In genomic region chr2:52995439-52995838, GRCh38 we compare ENCODE assay signal across 31 cellular contexts.
"Had no signal": no experiment of that assay in that cellular context is flagged by ENCODE, and none has a peak within 500 bp of the region (broad histone marks: within the 10 kb centered on the region; RNA-seq: fewer than 3 reads in every experiment).

No MANE protein-coding gene starts in this region.

- H3K36me3 Mint-ChIP-seq: activated naive CD8-positive, alpha-beta T cell treated with anti-CD3 and anti-CD28 coated beads for 36 hours; naive B cell; stimulated activated naive B cell treated with anti-CD40 and anti-IgM and Interleukin-4, amounts not matched to agents 10 μg/mL and 1 μg/mL and 100 μg/mL, for 72 hours had no signal

- H3K9me3 ChIP-seq: ascending aorta, esophagus squamous epithelium, neutrophil, thyroid gland, upper lobe of left lung, vagina had no signal

- H2AFZ ChIP-seq: hepatocyte had no signal

- H3K4me1 Mint-ChIP-seq: activated naive CD8-positive, alpha-beta T cell treated with anti-CD3 and anti-CD28 coated beads for 36 hours; central memory CD8-positive, alpha-beta T cell; mesothelial cell of epicardium; naive B cell; nephron progenitor cell; stimulated activated naive B cell treated with anti-CD40 and anti-IgM and Interleukin-4, amounts not matched to agents 10 μg/mL and 1 μg/mL and 100 μg/mL, for 72 hours; T-helper 17 cell had no signal

- H3K4me3 Mint-ChIP-seq: activated naive CD4-positive, alpha-beta T cell treated with anti-CD3 and anti-CD28 coated beads for 36 hours; activated naive CD8-positive, alpha-beta T cell treated with anti-CD3 and anti-CD28 coated beads for 36 hours; activated T-helper 1 cell treated with anti-CD3 and anti-CD28 coated beads, Interleukin-12 subunit alpha, Interleukin-12 subunit beta, Interleukin-2, Interleukin-4 antibody, amounts not matched to agents 30 ng/mL and 10 ng/mL and 1 ng/mL, durations not matched to agents 14 hours and 24 hours and 36 hours; central memory CD8-positive, alpha-beta T cell; mesothelial cell of epicardium; naive B cell; nephron progenitor cell; stimulated activated naive B cell treated with anti-CD40 and anti-IgM and Interleukin-4, amounts not matched to agents 10 μg/mL and 1 μg/mL and 100 μg/mL, for 72 hours had no signal

- H3K27ac ChIP-seq: ascending aorta, epithelial cell of prostate, esophagus squamous epithelium, gastroesophageal sphincter, hepatocyte, neutrophil, sigmoid colon, stomach, thyroid gland, upper lobe of left lung, vagina, WERI-Rb-1 had no signal

- H3K4me1 ChIP-seq: ascending aorta, esophagus squamous epithelium, gastroesophageal sphincter, sigmoid colon, stomach, thyroid gland, upper lobe of left lung, vagina had no signal

- H3K4me3 ChIP-seq: ascending aorta, esophagus squamous epithelium, gastroesophageal sphincter, hepatocyte, sigmoid colon, stomach, thyroid gland, upper lobe of left lung, vagina had no signal

- H3K27me3 ChIP-seq: ascending aorta, esophagus squamous epithelium, gastroesophageal sphincter, hepatocyte, neutrophil, sigmoid colon, stomach, thyroid gland, upper lobe of left lung, vagina had no signal

- ATAC-seq: activated CD4-positive, CD25-positive, alpha-beta regulatory T cell treated with anti-CD3 and anti-CD28 coated beads, Interleukin-2, amount 50 U/mL, for 24 hours; gastroesophageal sphincter; stimulated activated naive B cell treated with anti-CD40 and anti-IgM and Interleukin-4, amounts not matched to agents 10 μg/mL and 1 μg/mL and 100 μg/mL, for 72 hours; T-helper 17 cell had no signal

- H3K36me3 ChIP-seq: ascending aorta, esophagus squamous epithelium, gastroesophageal sphincter, neutrophil, sigmoid colon, stomach, thyroid gland, upper lobe of left lung, vagina, WERI-Rb-1 had no signal

- H3K4me2 ChIP-seq: hepatocyte had no signal

- DNase-seq: activated CD4-positive, alpha-beta T cell treated with anti-CD3 and anti-CD28 coated beads for 48 hours; activated CD4-positive, alpha-beta T cell treated with anti-CD3 and anti-CD28 coated beads, Interleukin-2, amount 50 U/mL, for 48 hours; activated CD8-positive, alpha-beta memory T cell treated with anti-CD3 and anti-CD28 coated beads for 24 hours; activated effector memory CD4-positive, alpha-beta T cell treated with anti-CD3 and anti-CD28 coated beads, Interleukin-2, amount 50 U/mL, for 16 hours; activated naive CD4-positive, alpha-beta T cell treated with anti-CD3 and anti-CD28 coated beads for 36 hours; activated naive CD8-positive, alpha-beta T cell treated with anti-CD3 and anti-CD28 coated beads for 36 hours; effector CD8-positive, alpha-beta T cell; esophagus squamous epithelium; naive B cell; nephron progenitor cell; sigmoid colon; small intestine; stimulated activated CD4-positive, alpha-beta T cell treated with anti-CD3 and anti-CD28 coated beads, Interleukin-15, amount 100 ng/mL, for 24 hours; stimulated activated CD4-positive, alpha-beta T cell treated with anti-CD3 and anti-CD28 coated beads, Interleukin-2, amount 100 ng/mL, for 24 hours; stimulated activated naive B cell treated with anti-CD40 and anti-IgM and Interleukin-4, amounts not matched to agents 10 μg/mL and 1 μg/mL and 100 μg/mL, for 72 hours; stomach; T-helper 17 cell; T1000; thyroid gland; upper lobe of left lung; WERI-Rb-1 had no signal

- H3K27me3 Mint-ChIP-seq: activated naive CD8-positive, alpha-beta T cell treated with anti-CD3 and anti-CD28 coated beads for 36 hours; central memory CD8-positive, alpha-beta T cell; naive B cell; stimulated activated naive B cell treated with anti-CD40 and anti-IgM and Interleukin-4, amounts not matched to agents 10 μg/mL and 1 μg/mL and 100 μg/mL, for 72 hours; T-helper 17 cell had no signal

- H3K27ac Mint-ChIP-seq: activated naive CD4-positive, alpha-beta T cell treated with anti-CD3 and anti-CD28 coated beads for 36 hours; activated naive CD8-positive, alpha-beta T cell treated with anti-CD3 and anti-CD28 coated beads for 36 hours; activated T-helper 1 cell treated with anti-CD3 and anti-CD28 coated beads, Interleukin-12 subunit alpha, Interleukin-12 subunit beta, Interleukin-2, Interleukin-4 antibody, amounts not matched to agents 30 ng/mL and 10 ng/mL and 1 ng/mL, durations not matched to agents 14 hours and 24 hours and 36 hours; mesothelial cell of epicardium; naive B cell; nephron progenitor cell; stimulated activated naive B cell treated with anti-CD40 and anti-IgM and Interleukin-4, amounts not matched to agents 10 μg/mL and 1 μg/mL and 100 μg/mL, for 72 hours; T-helper 17 cell had no signal
